In genomic region chr13:60398438-60398891, GRCh38 we compare ENCODE assay signal across 8 cellular contexts. TPM values are rescaled to one million over a fixed set of nuclear protein-coding genes. Genes with fewer than 3 reads are reported as not detected.
DNase-seq lines count a peak whose midpoint lies in the region; ATAC-seq and TF ChIP-seq lines count a peak whose summit lies in the region.

No MANE protein-coding gene starts in this region.

- H3K9me3 Mint-ChIP-seq in CD4-positive, CD25-positive, alpha-beta regulatory T cell: no peaks in the 10 kb centered on the region
- H3K9me3 Mint-ChIP-seq in neural crest cell: no peaks in the 10 kb centered on the region

- peaks cover 26% of the 10 kb centered on the region for H3K4me1 ChIP-seq in CD4-positive, CD25-positive, alpha-beta regulatory T cell (ENCODE audit: control insufficient read depth, insufficient read depth, low read length, poor library complexity, severe bottlenecking)
- peaks cover 5% of the 10 kb centered on the region for H3K4me1 ChIP-seq in effector memory CD4-positive, alpha-beta T cell (ENCODE audit: control insufficient read depth, insufficient read depth, low read length, poor library complexity, severe bottlenecking)

- H3K36me3 ChIP-seq in CD4-positive, CD25-positive, alpha-beta regulatory T cell (ENCODE audit: control insufficient read depth, insufficient read depth, low read length): no peaks in the 10 kb centered on the region
- no peaks in the 10 kb centered on the region for H3K36me3 ChIP-seq in effector memory CD4-positive, alpha-beta T cell (ENCODE audit: control insufficient read depth, insufficient read depth, low read length)

- H3K27ac ChIP-seq in CD4-positive, CD25-positive, alpha-beta regulatory T cell (ENCODE audit: insufficient read depth, low read length, poor library complexity, severe bottlenecking): peak overlapping the region; percentile 87
- peak overlapping the region; percentile 73 for H3K27ac ChIP-seq in effector memory CD4-positive, alpha-beta T cell (ENCODE audit: insufficient read depth, low read length, poor library complexity, severe bottlenecking)

- H3K27me3 ChIP-seq in CD4-positive, CD25-positive, alpha-beta regulatory T cell (ENCODE audit: control insufficient read depth, insufficient read depth, low read length): no peaks in the 10 kb centered on the region
- H3K27me3 ChIP-seq in effector memory CD4-positive, alpha-beta T cell (replicated peaks; ENCODE audit: control insufficient read depth, insufficient read depth, low read length, poor library complexity, severe bottlenecking): no peaks in the 10 kb centered on the region

- ATAC-seq in CD4-positive, CD25-positive, alpha-beta regulatory T cell (ENCODE audit: low read depth in 2 of 2): no peak
- ATAC-seq in GM18870 (IDR thresholded peaks at IDR 0.05; ENCODE audit: unreplicated experiment) (no peak), HG02885 (IDR thresholded peaks at IDR 0.05; ENCODE audit: poor library complexity, unreplicated experiment) (no peak)

- peak overlapping the region; percentile 91 to 98 (median 94) for H3K4me3 Mint-ChIP-seq in CD4-positive, CD25-positive, alpha-beta regulatory T cell
- peak overlapping the region; percentile 97 for H3K4me3 Mint-ChIP-seq in neural crest cell

- peak in 1 of 3 donors; percentile 45 for DNase-seq in CD4-positive, CD25-positive, alpha-beta regulatory T cell
- DNase-seq in NAMALWA (ENCODE audit: low spot score) (peak; percentile 55), neural crest cell (ENCODE audit: low read depth, low spot score) (no peak), D341Med (ENCODE audit: low spot score) (no peak), NCI-H69 (lab: John Stamatoyannopoulos, UW) (no peak)
- no peak for DNase-seq in effector memory CD4-positive, alpha-beta T cell

- peak overlapping the region; percentile 85 to 98 (median 92) for H3K27ac Mint-ChIP-seq in CD4-positive, CD25-positive, alpha-beta regulatory T cell
- peak overlapping the region; percentile 97 for H3K27ac Mint-ChIP-seq in neural crest cell (ENCODE audit: unreplicated experiment)

- H3K27me3 Mint-ChIP-seq in CD4-positive, CD25-positive, alpha-beta regulatory T cell: peaks cover 12% of the 10 kb centered on the region
- no peaks in the 10 kb centered on the region for H3K27me3 Mint-ChIP-seq in neural crest cell (ENCODE audit: low read depth)

- H3K9me3 ChIP-seq in CD4-positive, CD25-positive, alpha-beta regulatory T cell (ENCODE audit: control insufficient read depth in 2 of 2, low read length in 2 of 2): no peaks in the 10 kb centered on the region
- no peaks in the 10 kb centered on the region for H3K9me3 ChIP-seq in effector memory CD4-positive, alpha-beta T cell (ENCODE audit: control insufficient read depth, low read length)

- H3K36me3 Mint-ChIP-seq in CD4-positive, CD25-positive, alpha-beta regulatory T cell: no peaks in the 10 kb centered on the region
- H3K36me3 Mint-ChIP-seq in neural crest cell (ENCODE audit: low read depth): no peaks in the 10 kb centered on the region

- peaks cover 21 to 54% (median 41%) of the 10 kb centered on the region in 4 donors for H3K4me1 Mint-ChIP-seq in CD4-positive, CD25-positive, alpha-beta regulatory T cell
- peaks cover 28% of the 10 kb centered on the region for H3K4me1 Mint-ChIP-seq in neural crest cell

- peak overlapping the region; percentile 94 for H3K4me3 ChIP-seq in CD4-positive, CD25-positive, alpha-beta regulatory T cell (ENCODE audit: low read depth, low read length)
- peak overlapping the region; percentile 64 for H3K4me3 ChIP-seq in effector memory CD4-positive, alpha-beta T cell (ENCODE audit: insufficient read depth, low read depth, low read length, poor library complexity, severe bottlenecking)

- no peak for TF ChIP-seq CTCF in neural crest cell (conservative IDR thresholded peaks at IDR 0.05)

RNA-seq across cellular contexts. Expression of gene TDRD3, which starts 1.4 kb away (rescaled TPM):
- 29.8 TPM for total RNA-seq in CD4-positive, CD25-positive, alpha-beta regulatory T cell
- 10 to 100 TPM in 2 of 4 donors, 1 to 10 TPM in 2; 9.0 to 10.2 (median 9.9) TPM for polyA plus RNA-seq in CD4-positive, CD25-positive, alpha-beta regulatory T cell
- 20.3 and 24.4 TPM in 2 replicates for total RNA-seq in neural crest cell
